In the genomic region with DNA sequence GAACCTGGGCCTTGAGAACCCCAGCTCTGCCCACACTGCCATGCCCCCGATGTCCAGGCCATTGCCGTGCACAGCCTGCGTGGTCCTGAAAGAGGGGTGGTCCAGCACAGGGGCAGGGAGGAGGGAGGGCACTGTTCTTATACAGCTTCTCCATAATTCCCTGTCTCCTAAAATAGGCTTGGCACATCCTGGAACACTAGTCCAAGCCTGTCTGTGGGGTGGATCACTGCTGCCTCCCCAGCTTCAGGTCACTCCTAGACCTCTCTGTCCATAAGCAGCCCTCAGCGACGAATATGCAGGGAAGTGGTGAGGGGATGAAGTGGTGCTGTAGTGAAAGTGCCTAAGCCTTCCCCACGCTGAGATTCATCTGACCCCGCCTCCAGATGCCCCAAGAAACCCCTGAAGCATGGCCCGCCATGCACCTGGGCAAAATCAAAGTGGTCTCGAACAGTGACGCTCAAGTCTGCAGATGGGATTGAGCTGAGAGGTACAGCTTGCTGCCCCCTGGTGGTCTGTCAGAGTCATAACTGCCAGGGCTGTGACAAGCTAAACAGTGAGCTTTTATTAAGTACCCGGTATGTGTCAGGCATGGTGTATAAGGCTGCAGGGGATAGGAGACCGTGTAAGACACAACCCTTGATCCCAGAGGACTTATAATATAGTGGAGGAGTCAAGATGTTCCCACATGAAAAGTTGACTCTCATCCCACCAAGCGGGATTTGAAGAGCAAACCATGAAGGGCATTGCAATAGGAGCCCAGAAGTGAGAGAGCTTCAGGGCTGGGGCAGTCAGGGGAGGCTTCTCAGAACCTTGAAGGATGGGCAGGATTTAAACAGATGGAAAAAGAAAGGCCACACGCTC, we compare ENCODE assay signal across 8 cellular contexts.
DNase-seq lines count a peak whose midpoint lies in the region; ATAC-seq and TF ChIP-seq lines count a peak whose summit lies in the region.

No MANE protein-coding gene starts in this region.

- TF ChIP-seq CTCF in osteocyte (IDR thresholded peaks at IDR 0.05) (peak; percentile 90), type B pancreatic cell (conservative IDR thresholded peaks at IDR 0.05) (peak; percentile 94)

- no peaks in the 10 kb centered on the region for H3K36me3 Mint-ChIP-seq in activated T-helper 17 cell treated with anti-CD3 and anti-CD28 coated beads, Interleukin-2, amount 50 U/mL, for 72 hours (ENCODE audit: low read depth)
- H3K36me3 Mint-ChIP-seq in osteocyte (ENCODE audit: unreplicated experiment) (no peaks in the 10 kb centered on the region), type B pancreatic cell (no peaks in the 10 kb centered on the region)

- H3K27ac Mint-ChIP-seq in activated T-helper 17 cell treated with anti-CD3 and anti-CD28 coated beads, Interleukin-2, amount 50 U/mL, for 72 hours, result no peak overlapping the region
- H3K27ac Mint-ChIP-seq in osteocyte (ENCODE audit: unreplicated experiment), result no peak overlapping the region
- H3K27ac Mint-ChIP-seq in type B pancreatic cell, result peak overlapping the region; percentile 3

- DNase-seq in DMS79 (lab: John Stamatoyannopoulos, UW) (peak; percentile 54), M059J (ENCODE audit: low read depth) (peak; percentile 63), RPMI8226 (peak; percentile 80), foreskin melanocyte (peak; percentile 65), osteocyte (ENCODE audit: extremely low spot score, unreplicated experiment) (no peak), type B pancreatic cell (ENCODE audit: extremely low spot score, unreplicated experiment) (no peak)

- H3K27me3 Mint-ChIP-seq in activated T-helper 17 cell treated with anti-CD3 and anti-CD28 coated beads, Interleukin-2, amount 50 U/mL, for 72 hours, result no peaks in the 10 kb centered on the region
- H3K27me3 Mint-ChIP-seq in osteocyte (ENCODE audit: unreplicated experiment), result peaks cover 33% of the 10 kb centered on the region
- peaks cover 21% of the 10 kb centered on the region for H3K27me3 Mint-ChIP-seq in type B pancreatic cell

- peak; percentile 59 for ATAC-seq in GM21786 (IDR thresholded peaks at IDR 0.05; ENCODE audit: unreplicated experiment)
- peak; percentile 59 for ATAC-seq in activated T-helper 17 cell treated with anti-CD3 and anti-CD28 coated beads, Interleukin-2, amount 50 U/mL, for 72 hours (replicated peaks)

- H3K9me3 Mint-ChIP-seq in activated T-helper 17 cell treated with anti-CD3 and anti-CD28 coated beads, Interleukin-2, amount 50 U/mL, for 72 hours, result no peaks in the 10 kb centered on the region
- H3K9me3 Mint-ChIP-seq in osteocyte (ENCODE audit: unreplicated experiment), result no peaks in the 10 kb centered on the region
- H3K9me3 Mint-ChIP-seq in type B pancreatic cell, result no peaks in the 10 kb centered on the region

- no peaks in the 10 kb centered on the region for H3K4me1 Mint-ChIP-seq in activated T-helper 17 cell treated with anti-CD3 and anti-CD28 coated beads, Interleukin-2, amount 50 U/mL, for 72 hours
- H3K4me1 Mint-ChIP-seq in osteocyte (ENCODE audit: unreplicated experiment) (peaks cover 7% of the 10 kb centered on the region), type B pancreatic cell (ENCODE audit: unreplicated experiment) (peaks cover 15% of the 10 kb centered on the region)

- no peak overlapping the region for H3K4me3 Mint-ChIP-seq in activated T-helper 17 cell treated with anti-CD3 and anti-CD28 coated beads, Interleukin-2, amount 50 U/mL, for 72 hours
- H3K4me3 Mint-ChIP-seq in osteocyte (ENCODE audit: unreplicated experiment) (no peak overlapping the region), type B pancreatic cell (peak overlapping the region; percentile 9)

Comparison
In these comparisons a context has a peak if more than half of its experiments do, and no peak if none do; other contexts are left out.
1. DNase-seq: peak in DMS79 (single experiment), M059J (single experiment), RPMI8226 (single experiment) and foreskin melanocyte (single experiment); none in osteocyte (single experiment) and type B pancreatic cell (single experiment).